1 cellular context compared by ENCODE assay signal in the genomic region with DNA sequence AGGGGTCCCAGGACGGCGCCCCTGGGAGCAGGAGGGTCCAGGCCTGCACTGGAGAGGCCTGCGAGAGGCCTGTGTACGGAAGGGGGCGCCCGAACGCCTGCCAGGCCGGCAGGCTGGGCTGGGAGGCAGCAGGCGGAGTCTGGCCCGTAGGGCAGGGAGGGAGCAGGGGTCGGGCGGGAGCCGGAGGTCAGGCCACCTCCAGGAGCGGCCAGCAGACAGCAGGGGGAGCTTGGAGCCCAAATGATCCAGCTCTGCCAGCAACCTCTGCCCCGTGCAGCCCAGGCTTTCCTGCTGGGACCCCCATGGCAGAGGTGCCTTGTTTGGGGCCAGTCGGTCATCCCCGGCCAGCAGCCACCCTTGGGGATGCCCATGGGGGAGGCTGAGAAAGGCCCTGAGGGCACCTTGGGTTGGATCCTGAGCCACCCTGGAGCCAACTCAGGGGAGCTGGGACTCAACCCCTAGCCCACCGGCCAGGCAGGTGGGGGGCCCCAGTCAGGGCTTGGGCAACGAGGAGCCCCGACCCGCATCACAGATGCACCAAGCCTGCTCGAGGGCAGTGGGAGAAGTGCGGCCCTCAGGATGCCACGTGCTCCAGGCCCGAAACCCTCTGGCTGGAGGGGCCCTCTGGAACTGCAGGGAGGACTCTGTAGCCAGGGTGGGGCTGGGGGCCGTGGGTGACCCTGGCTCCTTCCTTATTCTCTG.
TF ChIP-seq lines count a peak whose summit lies in the region.

No MANE protein-coding gene starts in this region.

TF ChIP-seq in HepG2, 621 proteins besides CTCF, POLR2A, EP300 and RAD21 (continued from another document and continues in another):
- TF ChIP-seq CREM (IDR thresholded peaks at IDR 0.05) (no peak), CREM (CRISPR knock-in tag; IDR thresholded peaks at IDR 0.05) (no peak), ZNF777 (CRISPR knock-in tag; IDR thresholded peaks at IDR 0.05) (peak; percentile 44; the same call in 1 of the 2 replicates), TBX3 (IDR thresholded peaks at IDR 0.05; ENCODE audit: borderline replicate concordance) (no peak), ZIK1 (CRISPR knock-in tag; IDR thresholded peaks at IDR 0.05; ENCODE audit: borderline replicate concordance, low read depth) (no peak), NCOR1 (IDR thresholded peaks at IDR 0.05; ENCODE audit: borderline replicate concordance, low read length) (no peak), ZNF891 (CRISPR knock-in tag; IDR thresholded peaks at IDR 0.05) (peak; percentile 71), LCORL (IDR thresholded peaks at IDR 0.05) (no peak), LCORL (CRISPR knock-in tag; IDR thresholded peaks at IDR 0.05) (peak; percentile 92; the same call in 1 of the 2 replicates), ZFP37 (CRISPR knock-in tag; IDR thresholded peaks at IDR 0.05; ENCODE audit: borderline replicate concordance) (no peak), ZNF788 (CRISPR knock-in tag; IDR thresholded peaks at IDR 0.05; ENCODE audit: borderline replicate concordance) (peak; percentile 91; the same call in 1 of the 2 replicates), ZSCAN25 (CRISPR knock-in tag; IDR thresholded peaks at IDR 0.05) (peak; percentile 98), DPF2 (CRISPR knock-in tag; IDR thresholded peaks at IDR 0.05; ENCODE audit: borderline replicate concordance, low read depth) (no peak), ZNF841 (CRISPR knock-in tag; IDR thresholded peaks at IDR 0.05; ENCODE audit: borderline replicate concordance) (no peak), NPAS2 (CRISPR knock-in tag; IDR thresholded peaks at IDR 0.05; ENCODE audit: borderline replicate concordance) (no peak), HOXA5 (CRISPR knock-in tag; IDR thresholded peaks at IDR 0.05) (peak; percentile 92), MLLT10 (CRISPR knock-in tag; IDR thresholded peaks at IDR 0.05) (no peak), KDM5A (IDR thresholded peaks at IDR 0.05; ENCODE audit: borderline replicate concordance, low read length) (no peak), ZNF292 (CRISPR knock-in tag; IDR thresholded peaks at IDR 0.05; ENCODE audit: borderline replicate concordance, low read depth) (no peak), IKZF1 (IDR thresholded peaks at IDR 0.05) (no peak), SP1 (IDR thresholded peaks at IDR 0.05) (no peak), SP1 (CRISPR knock-in tag; IDR thresholded peaks at IDR 0.05) (peak; percentile 29; the same call in 1 of the 2 replicates), EZH2 (conservative IDR thresholded peaks at IDR 0.05; ENCODE audit: low read depth, low read length) (no peak), ZNF331 (CRISPR knock-in tag; IDR thresholded peaks at IDR 0.05) (peak; percentile 76), PHF8 (CRISPR knock-in tag; IDR thresholded peaks at IDR 0.05) (0 out of 2 replicates have a peak, but pooled peaks have one; percentile 27), KAT2B (IDR thresholded peaks at IDR 0.05; ENCODE audit: borderline replicate concordance, low read depth, low read length) (no peak), MED1 (CRISPR knock-in tag; IDR thresholded peaks at IDR 0.05) (peak; percentile 87), ZNF652 (CRISPR knock-in tag; IDR thresholded peaks at IDR 0.05; ENCODE audit: borderline replicate concordance, low read depth) (no peak), PAX8 (CRISPR knock-in tag; IDR thresholded peaks at IDR 0.05; ENCODE audit: borderline replicate concordance) (no peak), NFRKB (IDR thresholded peaks at IDR 0.05) (no peak), SUZ12 (IDR thresholded peaks at IDR 0.05; ENCODE audit: low read depth, low read length) (no peak), SNRNP70 (IDR thresholded peaks at IDR 0.05; ENCODE audit: low read depth, low read length) (no peak), POLR2AphosphoS2 (IDR thresholded peaks at IDR 0.05; ENCODE audit: low read depth, low read length) (no peak), ZNF766 (CRISPR knock-in tag; IDR thresholded peaks at IDR 0.05; ENCODE audit: borderline replicate concordance) (peak; percentile 61; the same call in 1 of the 2 replicates)
- TF ChIP-seq, protein P1, sequence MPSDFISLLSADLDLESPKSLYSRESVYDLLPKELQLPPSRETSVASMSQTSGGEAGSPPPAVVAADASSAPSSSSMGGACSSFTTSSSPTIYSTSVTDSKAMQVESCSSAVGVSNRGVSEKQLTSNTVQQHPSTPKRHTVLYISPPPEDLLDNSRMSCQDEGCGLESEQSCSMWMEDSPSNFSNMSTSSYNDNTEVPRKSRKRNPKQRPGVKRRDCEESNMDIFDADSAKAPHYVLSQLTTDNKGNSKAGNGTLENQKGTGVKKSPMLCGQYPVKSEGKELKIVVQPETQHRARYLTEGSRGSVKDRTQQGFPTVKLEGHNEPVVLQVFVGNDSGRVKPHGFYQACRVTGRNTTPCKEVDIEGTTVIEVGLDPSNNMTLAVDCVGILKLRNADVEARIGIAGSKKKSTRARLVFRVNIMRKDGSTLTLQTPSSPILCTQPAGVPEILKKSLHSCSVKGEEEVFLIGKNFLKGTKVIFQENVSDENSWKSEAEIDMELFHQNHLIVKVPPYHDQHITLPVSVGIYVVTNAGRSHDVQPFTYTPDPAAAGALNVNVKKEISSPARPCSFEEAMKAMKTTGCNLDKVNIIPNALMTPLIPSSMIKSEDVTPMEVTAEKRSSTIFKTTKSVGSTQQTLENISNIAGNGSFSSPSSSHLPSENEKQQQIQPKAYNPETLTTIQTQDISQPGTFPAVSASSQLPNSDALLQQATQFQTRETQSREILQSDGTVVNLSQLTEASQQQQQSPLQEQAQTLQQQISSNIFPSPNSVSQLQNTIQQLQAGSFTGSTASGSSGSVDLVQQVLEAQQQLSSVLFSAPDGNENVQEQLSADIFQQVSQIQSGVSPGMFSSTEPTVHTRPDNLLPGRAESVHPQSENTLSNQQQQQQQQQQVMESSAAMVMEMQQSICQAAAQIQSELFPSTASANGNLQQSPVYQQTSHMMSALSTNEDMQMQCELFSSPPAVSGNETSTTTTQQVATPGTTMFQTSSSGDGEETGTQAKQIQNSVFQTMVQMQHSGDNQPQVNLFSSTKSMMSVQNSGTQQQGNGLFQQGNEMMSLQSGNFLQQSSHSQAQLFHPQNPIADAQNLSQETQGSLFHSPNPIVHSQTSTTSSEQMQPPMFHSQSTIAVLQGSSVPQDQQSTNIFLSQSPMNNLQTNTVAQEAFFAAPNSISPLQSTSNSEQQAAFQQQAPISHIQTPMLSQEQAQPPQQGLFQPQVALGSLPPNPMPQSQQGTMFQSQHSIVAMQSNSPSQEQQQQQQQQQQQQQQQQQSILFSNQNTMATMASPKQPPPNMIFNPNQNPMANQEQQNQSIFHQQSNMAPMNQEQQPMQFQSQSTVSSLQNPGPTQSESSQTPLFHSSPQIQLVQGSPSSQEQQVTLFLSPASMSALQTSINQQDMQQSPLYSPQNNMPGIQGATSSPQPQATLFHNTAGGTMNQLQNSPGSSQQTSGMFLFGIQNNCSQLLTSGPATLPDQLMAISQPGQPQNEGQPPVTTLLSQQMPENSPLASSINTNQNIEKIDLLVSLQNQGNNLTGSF (CRISPR knock-in tag; IDR thresholded peaks at IDR 0.05), result no peak
- TF ChIP-seq, protein P2, sequence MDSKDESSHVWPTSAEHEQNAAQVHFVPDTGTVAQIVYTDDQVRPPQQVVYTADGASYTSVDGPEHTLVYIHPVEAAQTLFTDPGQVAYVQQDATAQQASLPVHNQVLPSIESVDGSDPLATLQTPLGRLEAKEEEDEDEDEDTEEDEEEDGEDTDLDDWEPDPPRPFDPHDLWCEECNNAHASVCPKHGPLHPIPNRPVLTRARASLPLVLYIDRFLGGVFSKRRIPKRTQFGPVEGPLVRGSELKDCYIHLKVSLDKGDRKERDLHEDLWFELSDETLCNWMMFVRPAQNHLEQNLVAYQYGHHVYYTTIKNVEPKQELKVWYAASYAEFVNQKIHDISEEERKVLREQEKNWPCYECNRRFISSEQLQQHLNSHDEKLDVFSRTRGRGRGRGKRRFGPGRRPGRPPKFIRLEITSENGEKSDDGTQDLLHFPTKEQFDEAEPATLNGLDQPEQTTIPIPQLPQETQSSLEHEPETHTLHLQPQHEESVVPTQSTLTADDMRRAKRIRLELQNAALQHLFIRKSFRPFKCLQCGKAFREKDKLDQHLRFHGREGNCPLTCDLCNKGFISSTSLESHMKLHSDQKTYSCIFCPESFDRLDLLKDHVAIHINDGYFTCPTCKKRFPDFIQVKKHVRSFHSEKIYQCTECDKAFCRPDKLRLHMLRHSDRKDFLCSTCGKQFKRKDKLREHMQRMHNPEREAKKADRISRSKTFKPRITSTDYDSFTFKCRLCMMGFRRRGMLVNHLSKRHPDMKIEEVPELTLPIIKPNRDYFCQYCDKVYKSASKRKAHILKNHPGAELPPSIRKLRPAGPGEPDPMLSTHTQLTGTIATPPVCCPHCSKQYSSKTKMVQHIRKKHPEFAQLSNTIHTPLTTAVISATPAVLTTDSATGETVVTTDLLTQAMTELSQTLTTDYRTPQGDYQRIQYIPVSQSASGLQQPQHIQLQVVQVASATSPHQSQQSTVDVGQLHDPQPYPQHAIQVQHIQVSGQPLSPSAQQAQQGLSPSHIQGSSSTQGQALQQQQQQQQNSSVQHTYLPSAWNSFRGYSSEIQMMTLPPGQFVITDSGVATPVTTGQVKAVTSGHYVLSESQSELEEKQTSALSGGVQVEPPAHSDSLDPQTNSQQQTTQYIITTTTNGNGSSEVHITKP (CRISPR knock-in tag; IDR thresholded peaks at IDR 0.05; ENCODE audit: low read depth), result 0 out of 2 replicates have a peak, but pooled peaks have one; percentile 32
- TF ChIP-seq, protein P3, sequence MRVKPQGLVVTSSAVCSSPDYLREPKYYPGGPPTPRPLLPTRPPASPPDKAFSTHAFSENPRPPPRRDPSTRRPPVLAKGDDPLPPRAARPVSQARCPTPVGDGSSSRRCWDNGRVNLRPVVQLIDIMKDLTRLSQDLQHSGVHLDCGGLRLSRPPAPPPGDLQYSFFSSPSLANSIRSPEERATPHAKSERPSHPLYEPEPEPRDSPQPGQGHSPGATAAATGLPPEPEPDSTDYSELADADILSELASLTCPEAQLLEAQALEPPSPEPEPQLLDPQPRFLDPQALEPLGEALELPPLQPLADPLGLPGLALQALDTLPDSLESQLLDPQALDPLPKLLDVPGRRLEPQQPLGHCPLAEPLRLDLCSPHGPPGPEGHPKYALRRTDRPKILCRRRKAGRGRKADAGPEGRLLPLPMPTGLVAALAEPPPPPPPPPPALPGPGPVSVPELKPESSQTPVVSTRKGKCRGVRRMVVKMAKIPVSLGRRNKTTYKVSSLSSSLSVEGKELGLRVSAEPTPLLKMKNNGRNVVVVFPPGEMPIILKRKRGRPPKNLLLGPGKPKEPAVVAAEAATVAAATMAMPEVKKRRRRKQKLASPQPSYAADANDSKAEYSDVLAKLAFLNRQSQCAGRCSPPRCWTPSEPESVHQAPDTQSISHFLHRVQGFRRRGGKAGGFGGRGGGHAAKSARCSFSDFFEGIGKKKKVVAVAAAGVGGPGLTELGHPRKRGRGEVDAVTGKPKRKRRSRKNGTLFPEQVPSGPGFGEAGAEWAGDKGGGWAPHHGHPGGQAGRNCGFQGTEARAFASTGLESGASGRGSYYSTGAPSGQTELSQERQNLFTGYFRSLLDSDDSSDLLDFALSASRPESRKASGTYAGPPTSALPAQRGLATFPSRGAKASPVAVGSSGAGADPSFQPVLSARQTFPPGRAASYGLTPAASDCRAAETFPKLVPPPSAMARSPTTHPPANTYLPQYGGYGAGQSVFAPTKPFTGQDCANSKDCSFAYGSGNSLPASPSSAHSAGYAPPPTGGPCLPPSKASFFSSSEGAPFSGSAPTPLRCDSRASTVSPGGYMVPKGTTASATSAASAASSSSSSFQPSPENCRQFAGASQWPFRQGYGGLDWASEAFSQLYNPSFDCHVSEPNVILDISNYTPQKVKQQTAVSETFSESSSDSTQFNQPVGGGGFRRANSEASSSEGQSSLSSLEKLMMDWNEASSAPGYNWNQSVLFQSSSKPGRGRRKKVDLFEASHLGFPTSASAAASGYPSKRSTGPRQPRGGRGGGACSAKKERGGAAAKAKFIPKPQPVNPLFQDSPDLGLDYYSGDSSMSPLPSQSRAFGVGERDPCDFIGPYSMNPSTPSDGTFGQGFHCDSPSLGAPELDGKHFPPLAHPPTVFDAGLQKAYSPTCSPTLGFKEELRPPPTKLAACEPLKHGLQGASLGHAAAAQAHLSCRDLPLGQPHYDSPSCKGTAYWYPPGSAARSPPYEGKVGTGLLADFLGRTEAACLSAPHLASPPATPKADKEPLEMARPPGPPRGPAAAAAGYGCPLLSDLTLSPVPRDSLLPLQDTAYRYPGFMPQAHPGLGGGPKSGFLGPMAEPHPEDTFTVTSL (CRISPR knock-in tag; IDR thresholded peaks at IDR 0.05; ENCODE audit: borderline replicate concordance), result no peak
- TF ChIP-seq, protein P4, sequence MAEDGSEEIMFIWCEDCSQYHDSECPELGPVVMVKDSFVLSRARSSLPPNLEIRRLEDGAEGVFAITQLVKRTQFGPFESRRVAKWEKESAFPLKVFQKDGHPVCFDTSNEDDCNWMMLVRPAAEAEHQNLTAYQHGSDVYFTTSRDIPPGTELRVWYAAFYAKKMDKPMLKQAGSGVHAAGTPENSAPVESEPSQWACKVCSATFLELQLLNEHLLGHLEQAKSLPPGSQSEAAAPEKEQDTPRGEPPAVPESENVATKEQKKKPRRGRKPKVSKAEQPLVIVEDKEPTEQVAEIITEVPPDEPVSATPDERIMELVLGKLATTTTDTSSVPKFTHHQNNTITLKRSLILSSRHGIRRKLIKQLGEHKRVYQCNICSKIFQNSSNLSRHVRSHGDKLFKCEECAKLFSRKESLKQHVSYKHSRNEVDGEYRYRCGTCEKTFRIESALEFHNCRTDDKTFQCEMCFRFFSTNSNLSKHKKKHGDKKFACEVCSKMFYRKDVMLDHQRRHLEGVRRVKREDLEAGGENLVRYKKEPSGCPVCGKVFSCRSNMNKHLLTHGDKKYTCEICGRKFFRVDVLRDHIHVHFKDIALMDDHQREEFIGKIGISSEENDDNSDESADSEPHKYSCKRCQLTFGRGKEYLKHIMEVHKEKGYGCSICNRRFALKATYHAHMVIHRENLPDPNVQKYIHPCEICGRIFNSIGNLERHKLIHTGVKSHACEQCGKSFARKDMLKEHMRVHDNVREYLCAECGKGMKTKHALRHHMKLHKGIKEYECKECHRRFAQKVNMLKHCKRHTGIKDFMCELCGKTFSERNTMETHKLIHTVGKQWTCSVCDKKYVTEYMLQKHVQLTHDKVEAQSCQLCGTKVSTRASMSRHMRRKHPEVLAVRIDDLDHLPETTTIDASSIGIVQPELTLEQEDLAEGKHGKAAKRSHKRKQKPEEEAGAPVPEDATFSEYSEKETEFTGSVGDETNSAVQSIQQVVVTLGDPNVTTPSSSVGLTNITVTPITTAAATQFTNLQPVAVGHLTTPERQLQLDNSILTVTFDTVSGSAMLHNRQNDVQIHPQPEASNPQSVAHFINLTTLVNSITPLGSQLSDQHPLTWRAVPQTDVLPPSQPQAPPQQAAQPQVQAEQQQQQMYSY (CRISPR knock-in tag; IDR thresholded peaks at IDR 0.05), result peak; percentile 34; the same call in 1 of the 2 replicates
